In genomic region chr5:104800440-104801048, GRCh38 we compare ENCODE assay signal across 14 cellular contexts.
DNase-seq lines count a peak whose midpoint lies in the region; ATAC-seq, FAIRE-seq and TF ChIP-seq lines count a peak whose summit lies in the region.
"Had no signal": no experiment of that assay in that cellular context is flagged by ENCODE, and none has a peak within 500 bp of the region (broad histone marks: within the 10 kb centered on the region; RNA-seq: fewer than 3 reads in every experiment).

No MANE protein-coding gene starts in this region.

- peak; percentile 25 for TF ChIP-seq CTCF in choroid plexus epithelial cell (conservative IDR thresholded peaks at IDR 0.05; ENCODE audit: low read depth, low read length)
- TF ChIP-seq CTCF in retinal pigment epithelial cell (conservative IDR thresholded peaks at IDR 0.05; ENCODE audit: low read depth, low read length) = peak; percentile 10
- TF ChIP-seq CTCF in kidney (IDR thresholded peaks at IDR 0.05; ENCODE audit: borderline replicate concordance, extremely low read depth, insufficient read depth) = no peak

- no peak for FAIRE-seq in kidney (lab: Jason Lieb, UNC)

- H3K4me1 Mint-ChIP-seq in effector memory CD8-positive, alpha-beta T cell (ENCODE audit: low read depth in 2 of 2) = no peaks in the 10 kb centered on the region
- H3K4me1 Mint-ChIP-seq: activated CD4-positive, alpha-beta T cell treated with anti-CD3 and anti-CD28 coated beads, Interleukin-2, amount 10 ng/mL, durations not matched to agents 24 days and 14 days; activated naive CD4-positive, alpha-beta T cell treated with anti-CD3 and anti-CD28 coated beads, Interleukin-2, amount 10 ng/mL, durations not matched to agents 7 days and 5 days had no signal

- no peaks in the 10 kb centered on the region for H3K4me1 ChIP-seq in kidney (ENCODE audit: control insufficient read depth in 1 of 2, insufficient read depth in 1 of 2, low read depth in 1 of 2, low read length in 2 of 2)
- H3K4me1 ChIP-seq: tibial nerve had no signal

- H3K27me3 Mint-ChIP-seq in effector memory CD8-positive, alpha-beta T cell = no peaks in the 10 kb centered on the region
- H3K27me3 Mint-ChIP-seq: activated CD4-positive, alpha-beta T cell treated with anti-CD3 and anti-CD28 coated beads, Interleukin-2, amount 10 ng/mL, durations not matched to agents 24 days and 14 days; activated naive CD4-positive, alpha-beta T cell treated with anti-CD3 and anti-CD28 coated beads, Interleukin-2, amount 10 ng/mL, durations not matched to agents 7 days and 5 days had no signal

- H3K27ac ChIP-seq in kidney (ENCODE audit: low read depth in 2 of 2, low read length in 2 of 2) = no peak overlapping the region
- H3K27ac ChIP-seq: tibial nerve had no signal

- H3K4me3 ChIP-seq in choroid plexus epithelial cell (ENCODE audit: low read depth, low read length) (no peak overlapping the region), retinal pigment epithelial cell (ENCODE audit: low read length) (no peak overlapping the region), kidney (ENCODE audit: low read length in 2 of 2) (no peak overlapping the region)
- H3K4me3 ChIP-seq: tibial nerve had no signal

- no peaks in the 10 kb centered on the region for H3K9me3 ChIP-seq in kidney (ENCODE audit: control insufficient read depth in 1 of 2, low read length in 2 of 2)

- peaks cover 8 to 13% of the 10 kb centered on the region in 2 donors for H3K9me3 Mint-ChIP-seq in effector memory CD8-positive, alpha-beta T cell

- ATAC-seq in effector memory CD8-positive, alpha-beta T cell (replicated peaks) = no peak

- H3K36me3 ChIP-seq in kidney (ENCODE audit: control insufficient read depth in 1 of 2, insufficient read depth in 2 of 2, low read length in 2 of 2) = no peaks in the 10 kb centered on the region
- H3K36me3 ChIP-seq: tibial nerve had no signal

- no peak overlapping the region for H3K4me3 Mint-ChIP-seq in effector memory CD8-positive, alpha-beta T cell
- H3K4me3 Mint-ChIP-seq: activated CD4-positive, alpha-beta T cell treated with anti-CD3 and anti-CD28 coated beads, Interleukin-2, amount 10 ng/mL, durations not matched to agents 24 days and 14 days; activated naive CD4-positive, alpha-beta T cell treated with anti-CD3 and anti-CD28 coated beads, Interleukin-2, amount 10 ng/mL, durations not matched to agents 7 days and 5 days had no signal

- no peak overlapping the region for H3K9ac ChIP-seq in kidney (ENCODE audit: low read length in 2 of 2)

- intact Hi-C loops in kidney (cut with DNase I) = no loop called here

- no peak overlapping the region for H3K27ac Mint-ChIP-seq in effector memory CD8-positive, alpha-beta T cell
- H3K27ac Mint-ChIP-seq: activated CD4-positive, alpha-beta T cell treated with anti-CD3 and anti-CD28 coated beads, Interleukin-2, amount 10 ng/mL, durations not matched to agents 24 days and 14 days; activated naive CD4-positive, alpha-beta T cell treated with anti-CD3 and anti-CD28 coated beads, Interleukin-2, amount 10 ng/mL, durations not matched to agents 7 days and 5 days had no signal

- DNase-seq in NOMO-1 treated with DMSO at 0.1 percent for 48 hours (lab: John Stamatoyannopoulos, UW; ENCODE audit: unreplicated experiment) (peak; percentile 2), NOMO-1 treated with dmso at 0.1 percent for 144 hours (lab: John Stamatoyannopoulos, UW; ENCODE audit: unreplicated experiment) (no peak), NCI-H460 (ENCODE audit: extremely low read depth, low read depth) (peak; percentile 23), choroid plexus epithelial cell (ENCODE audit: low read depth) (no peak), retinal pigment epithelial cell (ENCODE audit: low read depth) (no peak), kidney (no peak)
- no peak for DNase-seq in effector memory CD8-positive, alpha-beta T cell
- no peak for DNase-seq in activated naive CD4-positive, alpha-beta T cell treated with anti-CD3 and anti-CD28 coated beads, Interleukin-2, amount 50 U/mL, for 16 hours
- DNase-seq: activated CD4-positive, alpha-beta T cell treated with anti-CD3 and anti-CD28 coated beads, Interleukin-2, amount 10 ng/mL, durations not matched to agents 24 days and 14 days; activated naive CD4-positive, alpha-beta T cell treated with anti-CD3 and anti-CD28 coated beads, Interleukin-2, amount 10 ng/mL, durations not matched to agents 7 days and 5 days; kidney glomerular epithelial cell; NCI-H1105; posterior cingulate gyrus had no signal

- no peaks in the 10 kb centered on the region for H3K36me3 Mint-ChIP-seq in effector memory CD8-positive, alpha-beta T cell (ENCODE audit: insufficient read depth)
- H3K36me3 Mint-ChIP-seq: activated naive CD4-positive, alpha-beta T cell treated with anti-CD3 and anti-CD28 coated beads, Interleukin-2, amount 10 ng/mL, durations not matched to agents 7 days and 5 days had no signal

Comparison
In these comparisons a context has a peak if more than half of its experiments do, and no peak if none do; other contexts are left out.
1. DNase-seq: peak in NOMO-1 treated with DMSO at 0.1 percent for 48 hours (single experiment) and NCI-H460 (single experiment); none in NOMO-1 treated with dmso at 0.1 percent for 144 hours (single experiment), choroid plexus epithelial cell (single experiment), retinal pigment epithelial cell (single experiment), effector memory CD8-positive, alpha-beta T cell (0 of 3), kidney (single experiment) and activated naive CD4-positive, alpha-beta T cell treated with anti-CD3 and anti-CD28 coated beads, Interleukin-2, amount 50 U/mL, for 16 hours (single experiment).